Comparison of ENCODE assay signal across 1 cellular context in genomic region chr18:8803063-8803795, GRCh38.
TF ChIP-seq lines count a peak whose summit lies in the region.

No MANE protein-coding gene starts in this region.

TF ChIP-seq in IMR-90, 13 proteins besides CTCF, POLR2A, EP300 and RAD21 (continued from another document):
- TF ChIP-seq, protein P1, sequence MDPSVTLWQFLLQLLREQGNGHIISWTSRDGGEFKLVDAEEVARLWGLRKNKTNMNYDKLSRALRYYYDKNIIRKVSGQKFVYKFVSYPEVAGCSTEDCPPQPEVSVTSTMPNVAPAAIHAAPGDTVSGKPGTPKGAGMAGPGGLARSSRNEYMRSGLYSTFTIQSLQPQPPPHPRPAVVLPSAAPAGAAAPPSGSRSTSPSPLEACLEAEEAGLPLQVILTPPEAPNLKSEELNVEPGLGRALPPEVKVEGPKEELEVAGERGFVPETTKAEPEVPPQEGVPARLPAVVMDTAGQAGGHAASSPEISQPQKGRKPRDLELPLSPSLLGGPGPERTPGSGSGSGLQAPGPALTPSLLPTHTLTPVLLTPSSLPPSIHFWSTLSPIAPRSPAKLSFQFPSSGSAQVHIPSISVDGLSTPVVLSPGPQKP (IDR thresholded peaks at IDR 0.05; ENCODE audit: borderline replicate concordance, low read depth, low read length) = no peak
- no peak for TF ChIP-seq NFE2L2 (IDR thresholded peaks at IDR 0.05; ENCODE audit: low read depth, low read length)
- TF ChIP-seq MAFK (IDR thresholded peaks at IDR 0.05; ENCODE audit: low read depth, low read length) = no peak
- TF ChIP-seq BHLHE40 (IDR thresholded peaks at IDR 0.05; ENCODE audit: low read depth, low read length) = no peak
